Comparison of ENCODE assay signal across 13 cellular contexts in the genomic region with DNA sequence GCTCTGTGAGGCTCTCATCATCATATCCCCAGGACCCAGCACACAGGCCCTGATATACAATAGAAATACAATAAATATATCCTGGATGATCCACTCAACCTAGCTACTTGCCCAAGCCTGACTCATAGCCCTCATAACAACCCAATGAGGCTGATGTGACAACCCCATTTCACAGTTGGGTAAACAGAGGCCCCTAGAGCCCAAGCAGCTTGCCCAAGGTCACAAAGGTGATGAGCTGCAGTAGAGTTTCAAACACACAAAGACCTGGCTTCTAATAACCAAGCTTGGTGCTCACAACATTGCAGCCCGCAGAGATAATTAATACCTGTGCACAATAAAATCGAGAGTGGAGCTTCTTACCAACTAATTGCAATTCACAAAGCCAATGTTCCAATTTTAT. TPM values are rescaled to one million over a fixed set of nuclear protein-coding genes. Genes with fewer than 3 reads are reported as not detected.
DNase-seq lines count a peak whose midpoint lies in the region; TF ChIP-seq lines count a peak whose summit lies in the region.
"Had no signal": no experiment of that assay in that cellular context is flagged by ENCODE, and none has a peak within 500 bp of the region (broad histone marks: within the 10 kb centered on the region; RNA-seq: fewer than 3 reads in every experiment).

No MANE protein-coding gene starts in this region.

- in situ Hi-C loops in ACHN (cut with HindIII; ENCODE audit: low pct_ligation_motif_present, low pct_unique_long_range_greater_than_20kb, low sequenced_read_pairs), result no loop called here

- no peak overlapping the region for H3K9ac ChIP-seq in endodermal cell (ENCODE audit: extremely low read depth, low read length, poor library complexity, severe bottlenecking)

- H3K36me3 ChIP-seq in endodermal cell (ENCODE audit: control insufficient read depth, insufficient read depth, low read length), result no peaks in the 10 kb centered on the region
- H3K36me3 ChIP-seq: gastrocnemius medialis had no signal

- peaks cover 48% of the 10 kb centered on the region for H3K36me3 Mint-ChIP-seq in T-helper 1 cell treated with Interleukin-12 subunit alpha and Interleukin-12 subunit beta and Interleukin-4 antibody, amounts not matched to agents 30 μg/mL and 1 μg/mL, for 36 hours (ENCODE audit: low read depth)
- peaks cover 56% of the 10 kb centered on the region for H3K36me3 Mint-ChIP-seq in activated naive CD8-positive, alpha-beta T cell treated with anti-CD3 and anti-CD28 coated beads for 36 hours
- H3K36me3 Mint-ChIP-seq in osteocyte (ENCODE audit: unreplicated experiment), result peaks cover 8% of the 10 kb centered on the region
- no peaks in the 10 kb centered on the region for H3K36me3 Mint-ChIP-seq in endodermal cell (ENCODE audit: low read depth)

- peaks cover 57% of the 10 kb centered on the region for H3K4me1 Mint-ChIP-seq in T-helper 1 cell treated with Interleukin-12 subunit alpha and Interleukin-12 subunit beta and Interleukin-4 antibody, amounts not matched to agents 30 μg/mL and 1 μg/mL, for 36 hours (ENCODE audit: low read depth)
- H3K4me1 Mint-ChIP-seq in activated naive CD8-positive, alpha-beta T cell treated with anti-CD3 and anti-CD28 coated beads for 36 hours, result peaks cover 64% of the 10 kb centered on the region
- H3K4me1 Mint-ChIP-seq in osteocyte (ENCODE audit: unreplicated experiment) (peaks cover 48% of the 10 kb centered on the region), endodermal cell (peaks cover 55% of the 10 kb centered on the region)

- no peaks in the 10 kb centered on the region for H3K27me3 Mint-ChIP-seq in T-helper 1 cell treated with Interleukin-12 subunit alpha and Interleukin-12 subunit beta and Interleukin-4 antibody, amounts not matched to agents 30 μg/mL and 1 μg/mL, for 36 hours (ENCODE audit: low read depth)
- H3K27me3 Mint-ChIP-seq in activated naive CD8-positive, alpha-beta T cell treated with anti-CD3 and anti-CD28 coated beads for 36 hours, result no peaks in the 10 kb centered on the region
- H3K27me3 Mint-ChIP-seq in osteocyte (ENCODE audit: unreplicated experiment) (no peaks in the 10 kb centered on the region), endodermal cell (ENCODE audit: insufficient read depth) (peaks cover 11% of the 10 kb centered on the region)

- H3K9me3 ChIP-seq in endodermal cell (ENCODE audit: control insufficient read depth, low read length), result no peaks in the 10 kb centered on the region
- H3K9me3 ChIP-seq: gastrocnemius medialis had no signal

- no peak overlapping the region for H3K27ac ChIP-seq in endodermal cell (ENCODE audit: low read depth, low read length)

- 95% methylated on average over 2 of the region's 2 CpGs for WGBS in endodermal cell (ENCODE audit: insufficient coverage in 1 of 2, insufficient read length in 1 of 2), 2 experiments

- no peak overlapping the region for H3K4me3 ChIP-seq in endodermal cell (ENCODE audit: low read length)
- H3K4me3 ChIP-seq: gastrocnemius medialis, skin epidermis had no signal

- DNase-seq in T-helper 1 cell (no peak), NCI-H1417 (lab: John Stamatoyannopoulos, UW) (peak in 2 of 3 experiments; percentile 77 to 96), osteocyte (ENCODE audit: extremely low spot score, unreplicated experiment) (no peak), pons (ENCODE audit: low spot score) (no peak), ACHN (no peak), endodermal cell (no peak)
- no peak for DNase-seq in activated naive CD8-positive, alpha-beta T cell treated with anti-CD3 and anti-CD28 coated beads for 36 hours
- DNase-seq: activated CD4-positive, alpha-beta T cell treated with anti-CD3 and anti-CD28 coated beads for 48 hours; effector CD8-positive, alpha-beta T cell; gastrocnemius medialis; NCI-H1105 treated with DMSO at 0.1 percent for 48 hours had no signal

- peaks cover 16% of the 10 kb centered on the region for H3K4me1 ChIP-seq in endodermal cell (ENCODE audit: control insufficient read depth, insufficient read depth, low read length)

- no peak for TF ChIP-seq CTCF in osteocyte (IDR thresholded peaks at IDR 0.05)
- TF ChIP-seq CTCF in endodermal cell (conservative IDR thresholded peaks at IDR 0.05), result no peak

- H3K27ac Mint-ChIP-seq in T-helper 1 cell treated with Interleukin-12 subunit alpha and Interleukin-12 subunit beta and Interleukin-4 antibody, amounts not matched to agents 30 μg/mL and 1 μg/mL, for 36 hours, result peak overlapping the region; percentile 93
- peak overlapping the region; percentile 99 for H3K27ac Mint-ChIP-seq in activated naive CD8-positive, alpha-beta T cell treated with anti-CD3 and anti-CD28 coated beads for 36 hours
- peak overlapping the region; percentile 19 for H3K27ac Mint-ChIP-seq in osteocyte (ENCODE audit: unreplicated experiment)
- no peak overlapping the region for H3K27ac Mint-ChIP-seq in endodermal cell

- peaks cover 39% of the 10 kb centered on the region for H3K27me3 ChIP-seq in endodermal cell (ENCODE audit: control insufficient read depth, insufficient read depth, low read length, poor library complexity, severe bottlenecking)
- H3K27me3 ChIP-seq: gastrocnemius medialis had no signal

- peak overlapping the region; percentile 96 for H3K4me3 Mint-ChIP-seq in T-helper 1 cell treated with Interleukin-12 subunit alpha and Interleukin-12 subunit beta and Interleukin-4 antibody, amounts not matched to agents 30 μg/mL and 1 μg/mL, for 36 hours
- peak overlapping the region; percentile 98 for H3K4me3 Mint-ChIP-seq in activated naive CD8-positive, alpha-beta T cell treated with anti-CD3 and anti-CD28 coated beads for 36 hours
- H3K4me3 Mint-ChIP-seq in osteocyte (ENCODE audit: unreplicated experiment), result no peak overlapping the region
- H3K4me3 Mint-ChIP-seq in endodermal cell, result no peak overlapping the region

- H3K9me3 Mint-ChIP-seq in T-helper 1 cell treated with Interleukin-12 subunit alpha and Interleukin-12 subunit beta and Interleukin-4 antibody, amounts not matched to agents 30 μg/mL and 1 μg/mL, for 36 hours, result no peaks in the 10 kb centered on the region
- no peaks in the 10 kb centered on the region for H3K9me3 Mint-ChIP-seq in activated naive CD8-positive, alpha-beta T cell treated with anti-CD3 and anti-CD28 coated beads for 36 hours
- H3K9me3 Mint-ChIP-seq in osteocyte (ENCODE audit: unreplicated experiment) (no peaks in the 10 kb centered on the region), endodermal cell (no peaks in the 10 kb centered on the region)

RNA-seq across cellular contexts. Expression of a gene that starts 3.2 kb away (rescaled TPM):
- 100 to 1,000 TPM; 129 to 130 TPM for total RNA-seq in activated naive CD8-positive, alpha-beta T cell treated with anti-CD3 and anti-CD28 coated beads for 36 hours
- total RNA-seq in osteocyte (36.0 and 37.0 TPM in 2 replicates), endodermal cell (10 to 100 TPM; 12.2 to 15.4 TPM)
- 16.6 TPM for polyA plus RNA-seq in endodermal cell (2013, experiment 1 of 2)
- 16.2 TPM for polyA plus RNA-seq in endodermal cell (2013, experiment 2 of 2)

Comparison
In these comparisons a context has a peak if more than half of its experiments do, and no peak if none do; other contexts are left out.
1. H3K4me3 Mint-ChIP-seq: peak in T-helper 1 cell treated with Interleukin-12 subunit alpha and Interleukin-12 subunit beta and Interleukin-4 antibody, amounts not matched to agents 30 μg/mL and 1 μg/mL, for 36 hours (single experiment) and activated naive CD8-positive, alpha-beta T cell treated with anti-CD3 and anti-CD28 coated beads for 36 hours (single experiment); none in osteocyte (single experiment) and endodermal cell (single experiment).
2. DNase-seq: peak in NCI-H1417 (2 of 3); none in T-helper 1 cell (0 of 5), activated naive CD8-positive, alpha-beta T cell treated with anti-CD3 and anti-CD28 coated beads for 36 hours (single experiment), osteocyte (single experiment), pons (single experiment), ACHN (single experiment) and endodermal cell (single experiment).